23 cellular contexts compared by ENCODE assay signal in the genomic region with DNA sequence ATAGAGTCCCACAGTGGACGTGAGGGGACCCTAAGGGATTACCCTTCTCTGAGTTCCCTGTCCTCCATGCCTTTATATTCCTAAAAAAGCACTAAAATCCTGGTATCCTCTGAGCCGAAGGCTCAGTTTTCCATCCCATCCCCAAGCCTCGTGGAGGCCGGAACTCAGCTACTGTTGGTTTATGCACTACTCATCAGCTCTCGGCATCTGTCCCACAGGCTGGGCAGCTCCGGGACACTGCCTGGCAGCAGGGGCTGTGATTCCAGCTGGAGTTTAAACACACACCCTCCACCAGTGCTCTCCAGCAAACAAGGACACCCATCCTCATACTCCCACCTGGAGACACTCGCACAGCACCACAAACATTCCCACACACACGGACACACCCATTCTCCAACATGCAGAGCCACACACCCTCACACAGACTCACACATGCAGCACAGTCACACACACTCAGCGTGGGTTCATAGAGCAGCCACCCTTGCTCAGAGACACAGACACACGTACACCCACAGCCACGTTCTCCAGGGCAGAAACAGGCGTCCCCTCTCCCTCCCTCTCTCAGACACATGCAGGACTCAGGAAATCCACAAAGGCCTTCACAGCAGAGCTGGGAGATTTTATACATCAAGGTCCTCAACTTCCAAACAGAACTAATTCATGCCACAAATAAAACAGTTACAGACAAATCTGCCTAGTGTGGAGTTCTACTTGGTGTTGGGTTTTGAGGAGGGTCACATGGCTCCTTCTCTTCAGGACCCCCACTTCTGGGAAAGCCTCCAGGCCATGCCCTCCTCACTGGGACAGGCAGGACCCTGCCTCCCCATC.
A peak's percentile ranks its signal among the peaks of the same experiment; 100 is the strongest.
DNase-seq lines count a peak whose midpoint lies in the region; ATAC-seq, FAIRE-seq and TF ChIP-seq lines count a peak whose summit lies in the region.
"Had no signal": no experiment of that assay in that cellular context is flagged by ENCODE, and none has a peak within 500 bp of the region (broad histone marks: within the 10 kb centered on the region; RNA-seq: fewer than 3 reads in every experiment).

No MANE protein-coding gene starts in this region.

- H3K4me3 ChIP-seq in BLaER1 (no peak overlapping the region), GM23248 (no peak overlapping the region), K562 (no peak overlapping the region), neural progenitor cell (no peak overlapping the region)
- H3K4me3 ChIP-seq: body of pancreas, tibial nerve had no signal

- POLR2A ChIA-PET in K562 (lab: Yijun Ruan, JAX) = interaction anchor here (0.7 to 1.3 kb wide), 4 partner anchors 10 to 188 kb away, joined by 3 to 5 read pairs (median 4); no protein-coding TSS in a partner anchor
- POLR2A ChIA-PET in RWPE1 (lab: Yijun Ruan, JAX; ENCODE audit: low non-redundant PET) = no interaction called here

- H3F3A ChIP-seq in GM23248 (ENCODE audit: insufficient read depth) = no peaks in the 10 kb centered on the region; the same call in 1 of the 2 replicates
- H3F3A ChIP-seq in neural progenitor cell (ENCODE audit: low read depth) = no peaks in the 10 kb centered on the region

- CTCF ChIA-PET in K562 (lab: Yijun Ruan, JAX; ENCODE audit: low intra/inter-chr PET ratio) = no interaction called here
- CTCF ChIA-PET in RWPE1 (lab: Yijun Ruan, JAX) = no interaction called here

- H3K27ac ChIP-seq in BLaER1 = 0 out of 2 replicates have a peak overlapping the region, but pooled peaks have one; percentile 18
- H3K27ac ChIP-seq in GM23248 = no peak overlapping the region; the same call in 1 of the 2 replicates
- H3K27ac ChIP-seq in K562 (ENCODE audit: extremely low read depth, low read depth, low read length) = no peak overlapping the region
- H3K27ac ChIP-seq in neural progenitor cell = no peak overlapping the region
- H3K27ac ChIP-seq in RWPE1 = no peak overlapping the region
- H3K27ac ChIP-seq: body of pancreas, HL-60, tibial nerve, WERI-Rb-1 had no signal

- H3K27ac Mint-ChIP-seq in neural progenitor cell = peak overlapping the region; percentile 45
- H3K27ac Mint-ChIP-seq: activated CD4-positive, alpha-beta T cell treated with anti-CD3 and anti-CD28 coated beads, Interleukin-2, amount 10 ng/mL, durations not matched to agents 24 days and 14 days; activated T-cell treated with anti-CD3 and anti-CD28 coated beads, Interleukin-2, amount 50 U/mL, for 24 hours had no signal

- no peak overlapping the region for H3K4me3 Mint-ChIP-seq in neural progenitor cell
- H3K4me3 Mint-ChIP-seq: activated CD4-positive, alpha-beta T cell treated with anti-CD3 and anti-CD28 coated beads, Interleukin-2, amount 10 ng/mL, durations not matched to agents 24 days and 14 days; activated T-cell treated with anti-CD3 and anti-CD28 coated beads, Interleukin-2, amount 50 U/mL, for 24 hours; naive thymus-derived CD4-positive, alpha-beta T cell had no signal

- in situ Hi-C loops in GM23248 (cut with MboI) (no loop called here), K562 (cut with MboI) (no loop called here)

- no peak for FAIRE-seq in K562 (lab: Jason Lieb, UNC)
- FAIRE-seq: small intestine had no signal

- no peak for TF ChIP-seq EP300 in K562 (IDR thresholded peaks at IDR 0.05; ENCODE audit: low read length)

- H3K9ac ChIP-seq in BLaER1 = no peak overlapping the region
- H3K9ac ChIP-seq in GM23248 = no peak overlapping the region
- no peak overlapping the region; a peak in 1 of 4 replicates for H3K9ac ChIP-seq in K562 (ENCODE audit: insufficient read depth in 1 of 2, low read depth in 2 of 2, low read length in 2 of 2)
- H3K9ac ChIP-seq in neural progenitor cell = no peak overlapping the region

- H4K20me1 ChIP-seq in BLaER1 (no peaks in the 10 kb centered on the region), GM23248 (ENCODE audit: insufficient read depth) (no peaks in the 10 kb centered on the region), K562 (replicated peaks; ENCODE audit: control insufficient read depth, insufficient read depth, low read length) (peaks cover 3% of the 10 kb centered on the region; the same call in 1 of the 2 replicates), neural progenitor cell (ENCODE audit: low read depth) (no peaks in the 10 kb centered on the region)

- H3K27me3 ChIP-seq in BLaER1 (no peaks in the 10 kb centered on the region), GM23248 (replicated peaks; ENCODE audit: insufficient read depth) (peaks cover 6% of the 10 kb centered on the region), K562 (ENCODE audit: control insufficient read depth in 2 of 2, insufficient read depth in 2 of 2, low read length in 2 of 2) (no peaks in the 10 kb centered on the region), neural progenitor cell (no peaks in the 10 kb centered on the region)
- H3K27me3 ChIP-seq: body of pancreas, tibial nerve had no signal

- H3K79me2 ChIP-seq in GM23248 (ENCODE audit: insufficient read depth) = no peaks in the 10 kb centered on the region
- no peaks in the 10 kb centered on the region for H3K79me2 ChIP-seq in K562 (ENCODE audit: control insufficient read depth, insufficient read depth, low read length)
- no peaks in the 10 kb centered on the region for H3K79me2 ChIP-seq in neural progenitor cell (ENCODE audit: low read depth)

- peak; percentile 7; the same call in 2 of the 3 replicates for ATAC-seq in K562
- no peak for ATAC-seq in HG03432 (IDR thresholded peaks at IDR 0.05; ENCODE audit: unreplicated experiment)
- ATAC-seq: body of pancreas; left ventricle myocardium superior; naive thymus-derived CD4-positive, alpha-beta T cell had no signal

- peaks cover 3% of the 10 kb centered on the region for H3K9me3 Mint-ChIP-seq in neural progenitor cell
- H3K9me3 Mint-ChIP-seq: activated T-cell treated with anti-CD3 and anti-CD28 coated beads, Interleukin-2, amount 50 U/mL, for 24 hours had no signal

- 34 to 35% methylated on average over 12 of the region's 12 CpGs for WGBS in GM23248 (ENCODE audit: low coverage in 1 of 2, low lambda C conversion rate in 2 of 2, missing lambda C conversion rate in 2 of 2), 2 experiments
- 48% methylated on average over 12 of the region's 12 CpGs for WGBS in K562 (ENCODE audit: insufficient coverage, low coverage, missing lambda C conversion rate)

- H2AFZ ChIP-seq in GM23248 (no peak overlapping the region), K562 (ENCODE audit: low read depth, low read length) (no peak overlapping the region), neural progenitor cell (replicated peaks) (no peak overlapping the region)

- TF ChIP-seq CTCF in K562 (IDR thresholded peaks at IDR 0.05 in 2 of 3, conservative IDR thresholded peaks at IDR 0.05 in 1 of 3; ENCODE audit: insufficient read depth in 2 of 3, low read depth in 1 of 3, low read length in 3 of 3) = no peak
- TF ChIP-seq CTCF in neural progenitor cell (IDR thresholded peaks at IDR 0.05) = no peak
- TF ChIP-seq CTCF in RWPE1 (conservative IDR thresholded peaks at IDR 0.05; ENCODE audit: low read depth) = no peak

- H3K4me2 ChIP-seq in BLaER1 = peak overlapping the region; percentile 25; the same call in 1 of the 2 replicates
- H3K4me2 ChIP-seq in GM23248 (ENCODE audit: unreplicated experiment) = no peak overlapping the region
- no peak overlapping the region for H3K4me2 ChIP-seq in K562 (ENCODE audit: insufficient read depth, low read length)
- H3K4me2 ChIP-seq in neural progenitor cell = no peak overlapping the region

- TF ChIP-seq RAD21 in K562 (CRISPR knock-in tag; conservative IDR thresholded peaks at IDR 0.05 in 1 of 2, IDR thresholded peaks at IDR 0.05 in 1 of 2) = no peak

- intact Hi-C loops in K562 (cut with micrococcal nuclease) = no loop called here

- DNase-seq in GM23248 = peak; percentile 57
- no peak for DNase-seq in K562 (ENCODE audit: extremely low read depth in 1 of 4, low spot score in 3 of 4)
- no peak for DNase-seq in neural progenitor cell (ENCODE audit: low spot score)
- DNase-seq in dermis blood vessel endothelial cell = no peak
- no peak for DNase-seq in ureter (ENCODE audit: low spot score)
- DNase-seq in RWPE1 (ENCODE audit: low spot score) = no peak
- DNase-seq: activated CD4-positive, alpha-beta T cell treated with anti-CD3 and anti-CD28 coated beads, Interleukin-2, amount 10 ng/mL, durations not matched to agents 24 days and 14 days; activated gamma-delta T cell treated with Interleukin-2 at 50 U/mL for 16 hours; activated T-cell treated with anti-CD3 and anti-CD28 coated beads, Interleukin-2, amount 50 U/mL, for 24 hours; body of pancreas; left ventricle myocardium superior; midbrain; naive thymus-derived CD4-positive, alpha-beta T cell; NCI-H1048; NCI-H1694; OCI-M1; small intestine; T1000; WERI-Rb-1 had no signal

- no peaks in the 10 kb centered on the region for H3K9me3 ChIP-seq in BLaER1
- no peaks in the 10 kb centered on the region for H3K9me3 ChIP-seq in GM23248 (ENCODE audit: low read depth)
- no peaks in the 10 kb centered on the region for H3K9me3 ChIP-seq in K562 (replicated peaks; ENCODE audit: control insufficient read depth, insufficient read depth, low read depth, low read length)
- no peaks in the 10 kb centered on the region for H3K9me3 ChIP-seq in neural progenitor cell (ENCODE audit: low read depth)
- H3K9me3 ChIP-seq: body of pancreas, tibial nerve had no signal

- peaks cover 38% of the 10 kb centered on the region for H3K4me1 Mint-ChIP-seq in neural progenitor cell

- H3K36me3 Mint-ChIP-seq in neural progenitor cell = no peaks in the 10 kb centered on the region

- peak; percentile 65; the same call in 1 of the 2 replicates for TF ChIP-seq POLR2A in K562 (conservative IDR thresholded peaks at IDR 0.05)

- H3K9me1 ChIP-seq in K562 (ENCODE audit: control insufficient read depth, insufficient read depth, low read length) = no peaks in the 10 kb centered on the region

- H3K27me3 Mint-ChIP-seq in neural progenitor cell (ENCODE audit: insufficient read depth, low read depth) = peaks cover 8% of the 10 kb centered on the region
- H3K27me3 Mint-ChIP-seq: activated CD4-positive, alpha-beta T cell treated with anti-CD3 and anti-CD28 coated beads, Interleukin-2, amount 10 ng/mL, durations not matched to agents 24 days and 14 days had no signal

- H3K9me2 ChIP-seq in GM23248 (ENCODE audit: insufficient read depth) = no peaks in the 10 kb centered on the region

- BruUV-seq in K562 (replicated peaks; lab: Mats Ljungman, UMichigan) = no TSS peak

- no peaks in the 10 kb centered on the region for H3K36me3 ChIP-seq in BLaER1
- no peaks in the 10 kb centered on the region for H3K36me3 ChIP-seq in GM23248 (ENCODE audit: low read depth)
- peaks cover 60% of the 10 kb centered on the region for H3K36me3 ChIP-seq in K562 (ENCODE audit: control insufficient read depth, insufficient read depth, low read length)
- H3K36me3 ChIP-seq in neural progenitor cell = no peaks in the 10 kb centered on the region
- H3K36me3 ChIP-seq: tibial nerve, WERI-Rb-1 had no signal

- H3K4me1 ChIP-seq in BLaER1 (peaks cover 22% of the 10 kb centered on the region), GM23248 (ENCODE audit: insufficient read depth) (peaks cover 29% of the 10 kb centered on the region), K562 (replicated peaks in 1 of 2; ENCODE audit: control insufficient read depth in 2 of 2, insufficient read depth in 2 of 2, low read length in 2 of 2) (peaks cover 0 to 9% of the 10 kb centered on the region in 2 experiments; a peak in 4 of 5 replicates), neural progenitor cell (peaks cover 17% of the 10 kb centered on the region)
- H3K4me1 ChIP-seq: body of pancreas, tibial nerve had no signal

TF ChIP-seq in K562, 482 proteins besides CTCF, POLR2A, EP300 and RAD21 (continues in another document):
- peak; percentile 70 for TF ChIP-seq SUPT5H (IDR thresholded peaks at IDR 0.05)
- TF ChIP-seq RBM22 (IDR thresholded peaks at IDR 0.05; ENCODE audit: low read depth, low read length, poor library complexity, severe bottlenecking) = peak; percentile 32
